Comparison of ENCODE assay signal across 1 cellular context in the genomic region with DNA sequence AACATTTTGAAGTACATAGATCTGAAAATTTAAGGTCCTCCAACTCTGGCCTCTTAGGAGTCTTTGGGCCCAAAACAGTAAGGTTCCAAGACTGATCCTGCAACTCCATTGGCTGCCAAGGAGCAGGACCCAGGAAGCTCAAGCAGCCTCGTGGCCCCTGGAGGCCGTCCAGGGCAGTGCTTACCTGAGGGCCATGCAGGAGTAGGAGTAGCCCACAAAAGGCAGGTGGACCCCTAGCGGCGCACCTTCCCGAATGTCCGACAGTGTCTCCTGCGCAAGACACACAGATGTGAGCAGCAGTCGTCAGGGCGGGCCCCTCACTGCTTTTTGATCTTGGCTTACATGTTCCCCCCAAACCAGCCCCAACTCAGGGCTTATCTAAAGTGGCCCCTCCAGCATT.
TF ChIP-seq lines count a peak whose summit lies in the region.

No MANE protein-coding gene starts in this region.

TF ChIP-seq in GM23338, 12 proteins besides CTCF, POLR2A, EP300 and RAD21 (continued from another document):
- TF ChIP-seq, protein P1, sequence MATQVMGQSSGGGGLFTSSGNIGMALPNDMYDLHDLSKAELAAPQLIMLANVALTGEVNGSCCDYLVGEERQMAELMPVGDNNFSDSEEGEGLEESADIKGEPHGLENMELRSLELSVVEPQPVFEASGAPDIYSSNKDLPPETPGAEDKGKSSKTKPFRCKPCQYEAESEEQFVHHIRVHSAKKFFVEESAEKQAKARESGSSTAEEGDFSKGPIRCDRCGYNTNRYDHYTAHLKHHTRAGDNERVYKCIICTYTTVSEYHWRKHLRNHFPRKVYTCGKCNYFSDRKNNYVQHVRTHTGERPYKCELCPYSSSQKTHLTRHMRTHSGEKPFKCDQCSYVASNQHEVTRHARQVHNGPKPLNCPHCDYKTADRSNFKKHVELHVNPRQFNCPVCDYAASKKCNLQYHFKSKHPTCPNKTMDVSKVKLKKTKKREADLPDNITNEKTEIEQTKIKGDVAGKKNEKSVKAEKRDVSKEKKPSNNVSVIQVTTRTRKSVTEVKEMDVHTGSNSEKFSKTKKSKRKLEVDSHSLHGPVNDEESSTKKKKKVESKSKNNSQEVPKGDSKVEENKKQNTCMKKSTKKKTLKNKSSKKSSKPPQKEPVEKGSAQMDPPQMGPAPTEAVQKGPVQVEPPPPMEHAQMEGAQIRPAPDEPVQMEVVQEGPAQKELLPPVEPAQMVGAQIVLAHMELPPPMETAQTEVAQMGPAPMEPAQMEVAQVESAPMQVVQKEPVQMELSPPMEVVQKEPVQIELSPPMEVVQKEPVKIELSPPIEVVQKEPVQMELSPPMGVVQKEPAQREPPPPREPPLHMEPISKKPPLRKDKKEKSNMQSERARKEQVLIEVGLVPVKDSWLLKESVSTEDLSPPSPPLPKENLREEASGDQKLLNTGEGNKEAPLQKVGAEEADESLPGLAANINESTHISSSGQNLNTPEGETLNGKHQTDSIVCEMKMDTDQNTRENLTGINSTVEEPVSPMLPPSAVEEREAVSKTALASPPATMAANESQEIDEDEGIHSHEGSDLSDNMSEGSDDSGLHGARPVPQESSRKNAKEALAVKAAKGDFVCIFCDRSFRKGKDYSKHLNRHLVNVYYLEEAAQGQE (IDR thresholded peaks at IDR 0.05; ENCODE audit: unreplicated experiment) = no peak
- TF ChIP-seq EZH2phosphoT487 (IDR thresholded peaks at IDR 0.05; ENCODE audit: unreplicated experiment) = no peak
- TF ChIP-seq NANOG (IDR thresholded peaks at IDR 0.05; ENCODE audit: borderline replicate concordance) = no peak
- TF ChIP-seq EZH2 (IDR thresholded peaks at IDR 0.05; ENCODE audit: low read depth, unreplicated experiment) = no peak
- TF ChIP-seq ZNF331 (CRISPR knock-in tag; IDR thresholded peaks at IDR 0.05; ENCODE audit: low read depth) = no peak
- TF ChIP-seq, protein P2, sequence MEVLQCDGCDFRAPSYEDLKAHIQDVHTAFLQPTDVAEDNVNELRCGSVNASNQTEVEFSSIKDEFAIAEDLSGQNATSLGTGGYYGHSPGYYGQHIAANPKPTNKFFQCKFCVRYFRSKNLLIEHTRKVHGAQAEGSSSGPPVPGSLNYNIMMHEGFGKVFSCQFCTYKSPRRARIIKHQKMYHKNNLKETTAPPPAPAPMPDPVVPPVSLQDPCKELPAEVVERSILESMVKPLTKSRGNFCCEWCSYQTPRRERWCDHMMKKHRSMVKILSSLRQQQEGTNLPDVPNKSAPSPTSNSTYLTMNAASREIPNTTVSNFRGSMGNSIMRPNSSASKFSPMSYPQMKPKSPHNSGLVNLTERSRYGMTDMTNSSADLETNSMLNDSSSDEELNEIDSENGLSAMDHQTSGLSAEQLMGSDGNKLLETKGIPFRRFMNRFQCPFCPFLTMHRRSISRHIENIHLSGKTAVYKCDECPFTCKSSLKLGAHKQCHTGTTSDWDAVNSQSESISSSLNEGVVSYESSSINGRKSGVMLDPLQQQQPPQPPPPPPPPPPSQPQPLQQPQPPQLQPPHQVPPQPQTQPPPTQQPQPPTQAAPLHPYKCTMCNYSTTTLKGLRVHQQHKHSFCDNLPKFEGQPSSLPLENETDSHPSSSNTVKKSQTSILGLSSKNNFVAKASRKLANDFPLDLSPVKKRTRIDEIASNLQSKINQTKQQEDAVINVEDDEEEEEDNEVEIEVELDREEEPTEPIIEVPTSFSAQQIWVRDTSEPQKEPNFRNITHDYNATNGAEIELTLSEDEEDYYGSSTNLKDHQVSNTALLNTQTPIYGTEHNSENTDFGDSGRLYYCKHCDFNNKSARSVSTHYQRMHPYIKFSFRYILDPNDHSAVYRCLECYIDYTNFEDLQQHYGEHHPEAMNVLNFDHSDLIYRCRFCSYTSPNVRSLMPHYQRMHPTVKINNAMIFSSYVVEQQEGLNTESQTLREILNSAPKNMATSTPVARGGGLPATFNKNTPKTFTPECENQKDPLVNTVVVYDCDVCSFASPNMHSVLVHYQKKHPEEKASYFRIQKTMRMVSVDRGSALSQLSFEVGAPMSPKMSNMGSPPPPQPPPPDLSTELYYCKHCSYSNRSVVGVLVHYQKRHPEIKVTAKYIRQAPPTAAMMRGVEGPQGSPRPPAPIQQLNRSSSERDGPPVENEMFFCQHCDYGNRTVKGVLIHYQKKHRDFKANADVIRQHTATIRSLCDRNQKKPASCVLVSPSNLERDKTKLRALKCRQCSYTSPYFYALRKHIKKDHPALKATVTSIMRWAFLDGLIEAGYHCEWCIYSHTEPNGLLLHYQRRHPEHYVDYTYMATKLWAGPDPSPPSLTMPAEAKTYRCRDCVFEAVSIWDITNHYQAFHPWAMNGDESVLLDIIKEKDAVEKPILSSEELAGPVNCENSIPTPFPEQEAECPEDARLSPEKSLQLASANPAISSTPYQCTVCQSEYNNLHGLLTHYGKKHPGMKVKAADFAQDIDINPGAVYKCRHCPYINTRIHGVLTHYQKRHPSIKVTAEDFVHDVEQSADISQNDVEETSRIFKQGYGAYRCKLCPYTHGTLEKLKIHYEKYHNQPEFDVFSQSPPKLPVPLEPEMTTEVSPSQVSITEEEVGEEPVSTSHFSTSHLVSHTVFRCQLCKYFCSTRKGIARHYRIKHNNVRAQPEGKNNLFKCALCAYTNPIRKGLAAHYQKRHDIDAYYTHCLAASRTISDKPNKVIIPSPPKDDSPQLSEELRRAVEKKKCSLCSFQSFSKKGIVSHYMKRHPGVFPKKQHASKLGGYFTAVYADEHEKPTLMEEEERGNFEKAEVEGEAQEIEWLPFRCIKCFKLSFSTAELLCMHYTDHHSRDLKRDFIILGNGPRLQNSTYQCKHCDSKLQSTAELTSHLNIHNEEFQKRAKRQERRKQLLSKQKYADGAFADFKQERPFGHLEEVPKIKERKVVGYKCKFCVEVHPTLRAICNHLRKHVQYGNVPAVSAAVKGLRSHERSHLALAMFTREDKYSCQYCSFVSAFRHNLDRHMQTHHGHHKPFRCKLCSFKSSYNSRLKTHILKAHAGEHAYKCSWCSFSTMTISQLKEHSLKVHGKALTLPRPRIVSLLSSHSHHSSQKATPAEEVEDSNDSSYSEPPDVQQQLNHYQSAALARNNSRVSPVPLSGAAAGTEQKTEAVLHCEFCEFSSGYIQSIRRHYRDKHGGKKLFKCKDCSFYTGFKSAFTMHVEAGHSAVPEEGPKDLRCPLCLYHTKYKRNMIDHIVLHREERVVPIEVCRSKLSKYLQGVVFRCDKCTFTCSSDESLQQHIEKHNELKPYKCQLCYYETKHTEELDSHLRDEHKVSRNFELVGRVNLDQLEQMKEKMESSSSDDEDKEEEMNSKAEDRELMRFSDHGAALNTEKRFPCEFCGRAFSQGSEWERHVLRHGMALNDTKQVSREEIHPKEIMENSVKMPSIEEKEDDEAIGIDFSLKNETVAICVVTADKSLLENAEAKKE (CRISPR knock-in tag; IDR thresholded peaks at IDR 0.05) = no peak
- no peak for TF ChIP-seq JUNB (IDR thresholded peaks at IDR 0.05; ENCODE audit: unreplicated experiment)
TF ChIP-seq in GM23338: peak in this region for 0.
